Comparison of ENCODE assay signal across 19 cellular contexts in the genomic region with DNA sequence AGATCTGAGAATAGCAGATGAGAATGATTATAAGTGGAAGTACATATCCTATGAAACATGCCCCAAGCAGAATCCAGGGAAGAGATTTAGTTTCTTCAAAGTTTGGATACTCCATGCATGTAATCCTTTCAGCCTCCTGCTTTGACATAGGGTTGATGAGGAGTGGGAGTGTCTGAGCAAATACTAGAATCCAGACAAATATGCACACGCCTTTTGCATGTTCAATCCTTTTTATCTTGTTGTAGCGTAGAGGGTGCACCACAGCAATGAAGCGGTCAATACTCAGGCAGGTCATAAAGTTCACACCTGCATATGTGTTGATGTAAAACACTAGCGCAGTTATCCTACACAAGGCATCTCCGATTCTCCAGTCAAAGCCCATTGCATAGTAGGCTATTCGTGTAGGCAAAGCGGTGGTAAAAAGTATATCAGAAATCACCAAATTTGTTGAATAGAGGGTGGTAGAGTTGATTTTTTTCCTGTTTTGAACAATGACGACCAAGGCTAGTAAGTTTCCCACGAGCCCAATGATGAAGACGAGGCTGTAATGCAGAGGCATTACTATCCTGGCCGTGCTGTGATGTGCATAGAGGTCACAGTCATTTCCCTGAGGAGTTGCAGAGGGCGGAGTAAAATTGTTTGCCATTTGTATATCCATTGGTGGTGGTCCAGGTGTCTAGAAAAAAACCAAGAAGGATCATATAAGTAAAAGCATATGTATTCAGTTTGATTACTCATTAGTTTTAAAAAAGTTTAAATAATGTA. TPM values are rescaled to one million over a fixed set of nuclear protein-coding genes. Genes with fewer than 3 reads are reported as not detected.
A peak's percentile ranks its signal among the peaks of the same experiment; 100 is the strongest.
DNase-seq lines count a peak whose midpoint lies in the region; ATAC-seq and TF ChIP-seq lines count a peak whose summit lies in the region.
"Had no signal": no experiment of that assay in that cellular context is flagged by ENCODE, and none has a peak within 500 bp of the region (broad histone marks: within the 10 kb centered on the region; RNA-seq: fewer than 3 reads in every experiment).

No MANE protein-coding gene starts in this region.

- no peaks in the 10 kb centered on the region for H3K27me3 Mint-ChIP-seq in CD14-positive monocyte (ENCODE audit: low read depth in 3 of 3)
- no peaks in the 10 kb centered on the region for H3K27me3 Mint-ChIP-seq in CD8-positive, alpha-beta T cell (ENCODE audit: low read depth)
- H3K27me3 Mint-ChIP-seq in activated CD8-positive, alpha-beta T cell treated with anti-CD3 and anti-CD28 coated beads for 36 hours: no peaks in the 10 kb centered on the region

- CTCF ChIA-PET in CD8-positive, alpha-beta T cell (lab: Charles Lee): interaction anchor here (0.8 to 2.7 kb wide), 6 partner anchors 26 to 141 kb away, joined by 3 to 17 read pairs (median 4); no protein-coding TSS in a partner anchor
- CTCF ChIA-PET in activated CD8-positive, alpha-beta T cell treated with anti-CD3 and anti-CD28 coated beads for 36 hours (lab: Charles Lee): interaction anchor here (1.0 to 1.6 kb wide), 4 partner anchors 23 to 92 kb away, joined by 3 to 5 read pairs (median 4); no protein-coding TSS in a partner anchor

- no peak for DNase-seq in CD14-positive monocyte (ENCODE audit: low spot score)
- no peak for DNase-seq in CD8-positive, alpha-beta T cell
- no peak for DNase-seq in activated CD8-positive, alpha-beta T cell treated with anti-CD3 and anti-CD28 coated beads for 36 hours
- peak; percentile 35 for DNase-seq in fibroblast of peridontal ligament (ENCODE audit: extremely low read depth)
- DNase-seq in H4 (ENCODE audit: low spot score): no peak
- no peak for DNase-seq in omental fat pad (ENCODE audit: low spot score)
- DNase-seq: AML-193; DMS153; heart right ventricle; NCI-H146; NCI-H2227 treated with DMSO at 0.1 percent for 48 hours; stimulated activated naive CD4-positive, alpha-beta T cell treated with Interleukin-2 at 50 U/mL for 16 hours; upper lobe of left lung; WERI-Rb-1 had no signal

- intact Hi-C loops in CD14-positive monocyte (cut with micrococcal nuclease): no loop called here
- intact Hi-C loops in CD8-positive, alpha-beta T cell (cut with DNase I, micrococcal nuclease): loop anchor here in 1 of 2 experiments (1.0 kb wide), 2 partner anchors 9 to 13 kb away; no protein-coding TSS in a partner anchor
- intact Hi-C loops in activated CD8-positive, alpha-beta T cell treated with anti-CD3 and anti-CD28 coated beads for 36 hours (cut with micrococcal nuclease): loop anchor here (1.0 to 2.0 kb wide), 2 partner anchors 15 to 25 kb away; no protein-coding TSS in a partner anchor

- no peaks in the 10 kb centered on the region for H3K9me3 Mint-ChIP-seq in CD14-positive monocyte
- H3K9me3 Mint-ChIP-seq in CD8-positive, alpha-beta T cell: no peaks in the 10 kb centered on the region
- H3K9me3 Mint-ChIP-seq in activated CD8-positive, alpha-beta T cell treated with anti-CD3 and anti-CD28 coated beads for 36 hours: no peaks in the 10 kb centered on the region
- H3K9me3 Mint-ChIP-seq: nephron had no signal

- no peaks in the 10 kb centered on the region for H3K9me3 ChIP-seq in CD8-positive, alpha-beta T cell (ENCODE audit: low read length)
- H3K9me3 ChIP-seq: heart right ventricle, upper lobe of left lung had no signal

- H3K27ac ChIP-seq in CD8-positive, alpha-beta T cell (ENCODE audit: low read depth, low read length): no peak overlapping the region
- H3K27ac ChIP-seq: upper lobe of left lung, WERI-Rb-1 had no signal

- no peak for ATAC-seq in CD8-positive, alpha-beta T cell
- no peak for ATAC-seq in activated CD8-positive, alpha-beta T cell treated with anti-CD3 and anti-CD28 coated beads for 36 hours
- ATAC-seq in GM18502 (IDR thresholded peaks at IDR 0.05; ENCODE audit: poor library complexity, unreplicated experiment): no peak
- ATAC-seq in omental fat pad (ENCODE audit: low FRiP score): no peak
- ATAC-seq in HG03039 (IDR thresholded peaks at IDR 0.05; ENCODE audit: unreplicated experiment): no peak
- ATAC-seq: heart right ventricle had no signal

- TF ChIP-seq CTCF in CD14-positive monocyte (IDR thresholded peaks at IDR 0.05) (no peak), omental fat pad (IDR thresholded peaks at IDR 0.05) (no peak)
- TF ChIP-seq CTCF in CD8-positive, alpha-beta T cell (IDR thresholded peaks at IDR 0.05): no peak
- TF ChIP-seq CTCF in activated CD8-positive, alpha-beta T cell treated with anti-CD3 and anti-CD28 coated beads for 36 hours (IDR thresholded peaks at IDR 0.05): no peak

- H3K4me3 ChIP-seq in CD8-positive, alpha-beta T cell (ENCODE audit: low read depth, low read length): no peak overlapping the region
- H3K4me3 ChIP-seq: upper lobe of left lung had no signal

- peaks cover 59% of the 10 kb centered on the region for H3K4me1 ChIP-seq in CD8-positive, alpha-beta T cell (ENCODE audit: insufficient read depth, low read length)

- H3K4me3 Mint-ChIP-seq in CD14-positive monocyte: no peak overlapping the region
- H3K4me3 Mint-ChIP-seq in CD8-positive, alpha-beta T cell: peak overlapping the region; percentile 26
- H3K4me3 Mint-ChIP-seq in activated CD8-positive, alpha-beta T cell treated with anti-CD3 and anti-CD28 coated beads for 36 hours: no peak overlapping the region
- H3K4me3 Mint-ChIP-seq: nephron had no signal

- peaks cover 23 to 30% of the 10 kb centered on the region in 2 donors for H3K36me3 Mint-ChIP-seq in CD14-positive monocyte
- peaks cover 59% of the 10 kb centered on the region for H3K36me3 Mint-ChIP-seq in CD8-positive, alpha-beta T cell
- peaks cover 50% of the 10 kb centered on the region for H3K36me3 Mint-ChIP-seq in activated CD8-positive, alpha-beta T cell treated with anti-CD3 and anti-CD28 coated beads for 36 hours (ENCODE audit: low read depth)

- peaks cover 67% of the 10 kb centered on the region for H3K4me1 Mint-ChIP-seq in CD14-positive monocyte
- peaks cover 83% of the 10 kb centered on the region for H3K4me1 Mint-ChIP-seq in CD8-positive, alpha-beta T cell (ENCODE audit: low read depth)
- H3K4me1 Mint-ChIP-seq in activated CD8-positive, alpha-beta T cell treated with anti-CD3 and anti-CD28 coated beads for 36 hours (ENCODE audit: low read depth): peaks cover 77% of the 10 kb centered on the region

- H3K27ac Mint-ChIP-seq in CD14-positive monocyte: peak overlapping the region; percentile 43 to 93 (median 87)
- peak overlapping the region; percentile 72 for H3K27ac Mint-ChIP-seq in CD8-positive, alpha-beta T cell
- H3K27ac Mint-ChIP-seq in activated CD8-positive, alpha-beta T cell treated with anti-CD3 and anti-CD28 coated beads for 36 hours: peak overlapping the region; percentile 35
- H3K27ac Mint-ChIP-seq: nephron had no signal

- no peaks in the 10 kb centered on the region for H3K27me3 ChIP-seq in CD8-positive, alpha-beta T cell (ENCODE audit: insufficient read depth, low read length)
- H3K27me3 ChIP-seq: heart right ventricle, upper lobe of left lung had no signal

- no peaks in the 10 kb centered on the region for H3K36me3 ChIP-seq in CD8-positive, alpha-beta T cell (ENCODE audit: insufficient read depth, low read length)
- H3K36me3 ChIP-seq: WERI-Rb-1 had no signal

- POLR2A ChIA-PET in CD8-positive, alpha-beta T cell (lab: Charles Lee): interaction anchor here (0.7 to 2.6 kb wide), 9 partner anchors 10 to 141 kb away, joined by 3 to 8 read pairs (median 4); partner anchors contain the start of gene GPR183
- POLR2A ChIA-PET in activated CD8-positive, alpha-beta T cell treated with anti-CD3 and anti-CD28 coated beads for 36 hours (lab: Charles Lee): interaction anchor here (0.7 to 1.3 kb wide), 4 partner anchors 11 to 20 kb away, joined by 3 read pairs; no protein-coding TSS in a partner anchor

RNA-seq across cellular contexts. Expression of gene GPR183, which starts 11.5 kb away (rescaled TPM):
- 100 to 1,000 TPM; 190 to 288 TPM for polyA plus RNA-seq in CD14-positive monocyte
- total RNA-seq in CD8-positive, alpha-beta T cell: 10 to 100 TPM; 80.2 to 85.5 TPM
- total RNA-seq in activated CD8-positive, alpha-beta T cell treated with anti-CD3 and anti-CD28 coated beads for 36 hours: 10 to 100 TPM in 1 of 2 experiments, 1 to 10 TPM in 1; 8.6 to 10.0 TPM
- 0.14 and 0.17 TPM in 2 replicates for total RNA-seq in H4 (2014; rRNA removed; shearing (Covaris generic))
- 10 to 100 TPM; 17.2 to 73.5 (median 42.7) TPM for total RNA-seq in omental fat pad
- total RNA-seq: fibroblast of lung had no signal

RNA-seq across cellular contexts. Expression of gene GPR18, which starts 37.5 kb away (rescaled TPM):
- 1 to 10 TPM; 1.7 to 2.2 TPM for polyA plus RNA-seq in CD14-positive monocyte
- total RNA-seq in CD8-positive, alpha-beta T cell: 10 to 100 TPM; 31.9 to 36.2 TPM
- total RNA-seq in activated CD8-positive, alpha-beta T cell treated with anti-CD3 and anti-CD28 coated beads for 36 hours: 10 to 100 TPM; 11.4 to 11.6 TPM
- not detected in 2 replicates for total RNA-seq in H4 (2014; rRNA removed; shearing (Covaris generic))
- under 1 TPM in 1 of 4 donors, not detected in 3; 0.36 TPM for total RNA-seq in omental fat pad
- total RNA-seq: fibroblast of lung, lung microvascular endothelial cell had no signal
- polyA plus RNA-seq: fibroblast of lung, heart right ventricle had no signal

Comparison
In these comparisons a context has a peak if more than half of its experiments do, and no peak if none do; other contexts are left out.
1. H3K27ac Mint-ChIP-seq: peak in every context shown above with its lines; median percentile 87 in CD14-positive monocyte; 72 in CD8-positive, alpha-beta T cell; 35 in activated CD8-positive, alpha-beta T cell treated with anti-CD3 and anti-CD28 coated beads for 36 hours.
2. RNA of gene GPR18, which starts 37.5 kb away (total RNA-seq): 31.9 to 36.2 TPM in CD8-positive, alpha-beta T cell and 11.4 to 11.6 TPM in activated CD8-positive, alpha-beta T cell treated with anti-CD3 and anti-CD28 coated beads for 36 hours; 0.36 TPM in omental fat pad and not detected in H4; every median in the first group is over 4 times any median in the second.